ENCODE assay signal across 22 cellular contexts in genomic region chr7:15870337-15870736, GRCh38.
A peak's percentile ranks its signal among the peaks of the same experiment; 100 is the strongest.
DNase-seq lines count a peak whose midpoint lies in the region; ATAC-seq, FAIRE-seq and TF ChIP-seq lines count a peak whose summit lies in the region.
"Had no signal": no experiment of that assay in that cellular context is flagged by ENCODE, and none has a peak within 500 bp of the region (broad histone marks: within the 10 kb centered on the region; RNA-seq: fewer than 3 reads in every experiment).

No MANE protein-coding gene starts in this region.

- DNase-seq in H54 (ENCODE audit: insufficient read length, low spot score) (no peak), PC-3 (peak; percentile 4), left colon (no peak), lower lobe of right lung (no peak), NCI-H510A (lab: John Stamatoyannopoulos, UW) (no peak), kidney (no peak)
- DNase-seq in effector memory CD8-positive, alpha-beta T cell = no peak
- DNase-seq: Caco-2; CD4-positive, CD25-positive, alpha-beta regulatory T cell; CD8-positive, alpha-beta T cell; DMS153; DMS79 treated with DMSO at 0.1 percent for 48 hours; GF-D8; HFFc6 had no signal

- H3K4me3 Mint-ChIP-seq in effector memory CD8-positive, alpha-beta T cell = no peak overlapping the region
- H3K4me3 Mint-ChIP-seq: B cell; CD4-positive, CD25-positive, alpha-beta regulatory T cell; CD8-positive, alpha-beta T cell; GM23338; HFFc6 had no signal

- no peaks in the 10 kb centered on the region for H3K36me3 ChIP-seq in PC-3 (ENCODE audit: low read depth, low read length)
- H3K36me3 ChIP-seq in lower lobe of right lung = no peaks in the 10 kb centered on the region
- no peaks in the 10 kb centered on the region for H3K36me3 ChIP-seq in kidney (ENCODE audit: control insufficient read depth in 1 of 2, insufficient read depth in 2 of 2, low read length in 2 of 2)
- H3K36me3 ChIP-seq: BLaER1, HAP-1 had no signal

- no peaks in the 10 kb centered on the region for H3F3A ChIP-seq in PC-3 (ENCODE audit: low read length, unreplicated experiment)

- no peaks in the 10 kb centered on the region for H3K4me1 ChIP-seq in PC-3 (ENCODE audit: insufficient read depth, low read length)
- H3K4me1 ChIP-seq in lower lobe of right lung = no peaks in the 10 kb centered on the region
- H3K4me1 ChIP-seq in kidney (ENCODE audit: control insufficient read depth in 1 of 2, insufficient read depth in 1 of 2, low read depth in 1 of 2, low read length in 2 of 2) = no peaks in the 10 kb centered on the region
- H3K4me1 ChIP-seq: BLaER1, Caco-2 had no signal

- no peaks in the 10 kb centered on the region for H3K9me2 ChIP-seq in PC-3 (replicated peaks; ENCODE audit: low read length)

- TF ChIP-seq CTCF in 22Rv1 (IDR thresholded peaks at IDR 0.05) (no peak), PC-3 (conservative IDR thresholded peaks at IDR 0.05; ENCODE audit: low read depth, low read length) (no peak), lower lobe of right lung (IDR thresholded peaks at IDR 0.05) (no peak), kidney (IDR thresholded peaks at IDR 0.05; ENCODE audit: borderline replicate concordance, extremely low read depth, insufficient read depth) (no peak)

- no peak overlapping the region for H2AFZ ChIP-seq in PC-3 (ENCODE audit: low read length)
- H2AFZ ChIP-seq: GM23338 had no signal

- CTCF ChIA-PET in PC-3 (lab: Charles Lee) = no interaction called here

- BruUV-seq in PC-3 (replicated peaks; lab: Mats Ljungman, UMichigan) = no TSS peak

- intact Hi-C loops in PC-3 (cut with micrococcal nuclease) = no loop called here
- intact Hi-C loops in left colon (cut with DNase I, micrococcal nuclease) = no loop called here
- intact Hi-C loops in lower lobe of right lung (cut with DNase I) = no loop called here
- intact Hi-C loops in kidney (cut with DNase I) = no loop called here

- H3K27ac Mint-ChIP-seq in effector memory CD8-positive, alpha-beta T cell = no peak overlapping the region
- H3K27ac Mint-ChIP-seq: B cell; CD4-positive, CD25-positive, alpha-beta regulatory T cell; CD8-positive, alpha-beta T cell; GM23338; HFFc6 had no signal

- no peaks in the 10 kb centered on the region for H3K27me3 Mint-ChIP-seq in effector memory CD8-positive, alpha-beta T cell
- H3K27me3 Mint-ChIP-seq: B cell; CD4-positive, CD25-positive, alpha-beta regulatory T cell had no signal

- H3K4me2 ChIP-seq in PC-3 (ENCODE audit: low read length) = no peak overlapping the region
- H3K4me2 ChIP-seq: BLaER1, GM23338 had no signal

- no peaks in the 10 kb centered on the region for H4K20me1 ChIP-seq in PC-3 (ENCODE audit: low read length)
- H4K20me1 ChIP-seq: BLaER1 had no signal

- peak overlapping the region; percentile 26; the same call in 1 of the 2 replicates for H3K27ac ChIP-seq in 22Rv1
- no peak overlapping the region for H3K27ac ChIP-seq in PC-3 (ENCODE audit: low read length)
- H3K27ac ChIP-seq in lower lobe of right lung = no peak overlapping the region
- H3K27ac ChIP-seq in kidney (ENCODE audit: low read depth in 2 of 2, low read length in 2 of 2) = no peak overlapping the region
- H3K27ac ChIP-seq: BLaER1, C4-2B had no signal

- peak; percentile 62 for ATAC-seq in PC-3
- peak; percentile 74 for ATAC-seq in left colon
- no peak for ATAC-seq in effector memory CD8-positive, alpha-beta T cell (replicated peaks)
- ATAC-seq in lower lobe of right lung = no peak
- ATAC-seq: CD8-positive, alpha-beta T cell; GM23338 had no signal

- H3K9me3 Mint-ChIP-seq in effector memory CD8-positive, alpha-beta T cell = peaks cover 6 to 11% of the 10 kb centered on the region in 2 donors
- H3K9me3 Mint-ChIP-seq: GM23338, HFFc6 had no signal

- H3K79me2 ChIP-seq in PC-3 (ENCODE audit: low read length) = no peaks in the 10 kb centered on the region

- FAIRE-seq in H54 (lab: Jason Lieb, UNC) = peak; percentile 38
- no peak for FAIRE-seq in kidney (lab: Jason Lieb, UNC)
- FAIRE-seq: GM12891, GM18507 had no signal

- H3K9me3 ChIP-seq in PC-3 (ENCODE audit: low read length) = no peaks in the 10 kb centered on the region
- no peaks in the 10 kb centered on the region for H3K9me3 ChIP-seq in lower lobe of right lung
- H3K9me3 ChIP-seq in kidney (ENCODE audit: control insufficient read depth in 1 of 2, low read length in 2 of 2) = no peaks in the 10 kb centered on the region
- H3K9me3 ChIP-seq: BLaER1, Caco-2, HAP-1 had no signal

- peaks cover 0 to 1% of the 10 kb centered on the region in 2 donors for H3K4me1 Mint-ChIP-seq in effector memory CD8-positive, alpha-beta T cell (ENCODE audit: low read depth in 2 of 2)
- H3K4me1 Mint-ChIP-seq: B cell; CD4-positive, CD25-positive, alpha-beta regulatory T cell had no signal

- no peak for TF ChIP-seq POLR2A in H54 (IDR thresholded peaks at IDR 0.05; ENCODE audit: low read depth, low read length)

- no peak overlapping the region for H3K9ac ChIP-seq in PC-3 (ENCODE audit: low read length)
- H3K9ac ChIP-seq in kidney (ENCODE audit: low read length in 2 of 2) = no peak overlapping the region
- H3K9ac ChIP-seq: BLaER1 had no signal

- no peak overlapping the region for H3K4me3 ChIP-seq in PC-3 (ENCODE audit: low read length)
- H3K4me3 ChIP-seq in lower lobe of right lung = no peak overlapping the region
- H3K4me3 ChIP-seq in kidney (ENCODE audit: low read length in 2 of 2) = no peak overlapping the region
- H3K4me3 ChIP-seq: BLaER1, GM23338, HAP-1 had no signal

- H3K27me3 ChIP-seq in PC-3 (ENCODE audit: low read length) = no peaks in the 10 kb centered on the region
- no peaks in the 10 kb centered on the region for H3K27me3 ChIP-seq in lower lobe of right lung (ENCODE audit: low read depth)
- H3K27me3 ChIP-seq: BLaER1 had no signal

- no peaks in the 10 kb centered on the region for H3K36me3 Mint-ChIP-seq in effector memory CD8-positive, alpha-beta T cell (ENCODE audit: insufficient read depth)
- H3K36me3 Mint-ChIP-seq: CD4-positive, CD25-positive, alpha-beta regulatory T cell; CD8-positive, alpha-beta T cell had no signal

- POLR2A ChIA-PET in PC-3 (lab: Charles Lee; ENCODE audit: unreplicated experiment) = no interaction called here

Comparison
In these comparisons a context has a peak if more than half of its experiments do, and no peak if none do; other contexts are left out.
1. ATAC-seq: peak in PC-3 (single experiment) and left colon (single experiment); none in effector memory CD8-positive, alpha-beta T cell (single experiment) and lower lobe of right lung (0 of 2).